14 cellular contexts compared by ENCODE assay signal in genomic region chr12:45713108-45713507, GRCh38. TPM values are rescaled to one million over a fixed set of nuclear protein-coding genes. Genes with fewer than 3 reads are reported as not detected.
DNase-seq lines count a peak whose midpoint lies in the region; FAIRE-seq and TF ChIP-seq lines count a peak whose summit lies in the region.
"Had no signal": no experiment of that assay in that cellular context is flagged by ENCODE, and none has a peak within 500 bp of the region (broad histone marks: within the 10 kb centered on the region; RNA-seq: fewer than 3 reads in every experiment).

No MANE protein-coding gene starts in this region.

- no peaks in the 10 kb centered on the region for H3K79me2 ChIP-seq in keratinocyte (ENCODE audit: control insufficient read depth, insufficient read depth, low read length)

- peaks cover 10% of the 10 kb centered on the region for H3K4me1 ChIP-seq in keratinocyte (ENCODE audit: control insufficient read depth, extremely low read depth, insufficient read depth, low read length)
- H3K4me1 ChIP-seq: A549 had no signal

- no peak overlapping the region for H3K4me3 ChIP-seq in epithelial cell of esophagus (ENCODE audit: low read length)
- no peak overlapping the region for H3K4me3 ChIP-seq in keratinocyte (ENCODE audit: control insufficient read depth in 2 of 3, extremely low read depth in 1 of 3, insufficient read depth in 2 of 3, low read depth in 1 of 3, low read length in 3 of 3)
- H3K4me3 ChIP-seq: A549 had no signal

- FAIRE-seq in keratinocyte (lab: Jason Lieb, UNC) (peak; percentile 17), urothelium cell line (lab: Jason Lieb, UNC) (no peak), GM19239 (lab: Jason Lieb, UNC) (no peak)
- FAIRE-seq: A549 had no signal

- H3K9ac ChIP-seq in keratinocyte (ENCODE audit: control insufficient read depth, extremely low read depth, insufficient read depth, low read length) = no peak overlapping the region

- H3K27ac ChIP-seq in keratinocyte (ENCODE audit: control insufficient read depth, insufficient read depth, low read length) = no peak overlapping the region
- H3K27ac ChIP-seq: A549 had no signal

- H3K36me3 ChIP-seq in keratinocyte (ENCODE audit: control insufficient read depth in 2 of 2, extremely low read depth in 1 of 2, insufficient read depth in 2 of 2, low read length in 2 of 2) = no peaks in the 10 kb centered on the region

- H3K9me3 ChIP-seq in keratinocyte (ENCODE audit: control insufficient read depth, low read depth, low read length) = no peaks in the 10 kb centered on the region
- H3K9me3 ChIP-seq: A549 had no signal

- no peak for TF ChIP-seq CTCF in epithelial cell of esophagus (IDR thresholded peaks at IDR 0.05; ENCODE audit: insufficient read depth, low read depth, low read length, missing control alignments)
- no peak for TF ChIP-seq CTCF in keratinocyte (optimal IDR thresholded peaks at IDR 0.05 in 1 of 3, IDR thresholded peaks at IDR 0.05 in 1 of 3, conservative IDR thresholded peaks at IDR 0.05 in 1 of 3; ENCODE audit: extremely low read depth in 1 of 3, insufficient read depth in 2 of 3, low read length in 3 of 3)

- peak overlapping the region; percentile 10 for H2AFZ ChIP-seq in keratinocyte (ENCODE audit: control insufficient read depth, low read length)

- no peaks in the 10 kb centered on the region for H3K27me3 ChIP-seq in keratinocyte (ENCODE audit: control insufficient read depth, extremely low read depth, insufficient read depth, low read length)

- H4K20me1 ChIP-seq in keratinocyte (ENCODE audit: control insufficient read depth, extremely low read depth, insufficient read depth, low read length) = no peaks in the 10 kb centered on the region

- dilution Hi-C loops in keratinocyte (cut with MboI; ENCODE audit: extremely low pct_ligation_motif_present, low sequenced_read_pairs) = no loop called here

- H3K9me1 ChIP-seq in keratinocyte (ENCODE audit: control insufficient read depth, extremely low read depth, insufficient read depth, low read length) = no peaks in the 10 kb centered on the region

- peak overlapping the region; percentile 44 for H3K4me2 ChIP-seq in keratinocyte (ENCODE audit: control insufficient read depth, extremely low read depth, insufficient read depth, low read depth, low read length)
- H3K4me2 ChIP-seq: A549 had no signal

- DNase-seq in EL (peak; percentile 17), M059J (ENCODE audit: low read depth) (peak; percentile 14), epithelial cell of esophagus (ENCODE audit: low read depth) (peak; percentile 36), keratinocyte (ENCODE audit: low read depth, low spot score) (no peak), NCI-H1092 (lab: John Stamatoyannopoulos, UW) (no peak), urothelium cell line (ENCODE audit: low spot score) (no peak), GM19239 (ENCODE audit: insufficient read length, low spot score) (no peak)
- DNase-seq: DMS79, GF-D8, NCI-H187 treated with DMSO at 0.1 percent for 48 hours, NCI-H2171, NCI-H774, SHP77 had no signal

RNA-seq across cellular contexts. Expression of gene ARID2, which starts 16.4 kb away (rescaled TPM):
- 8.7 and 11.0 TPM in 2 replicates for total RNA-seq in M059J (2014; rRNA removed; shearing (Covaris generic))
- 12.6 to 16.3 TPM (median 15.1 TPM) in 3 replicates for polyA plus RNA-seq in keratinocyte
- 7.5 TPM for polyA plus RNA-seq in keratinocyte (2011; ENCODE audit: low read depth)
- polyA plus RNA-seq in keratinocyte (2011; cell fraction: cytosol; rRNA removed) = 4.7 and 11.1 TPM in 2 replicates
- polyA plus RNA-seq in keratinocyte (2011; cell fraction: nucleus; rRNA removed) = 23.6 and 24.8 TPM in 2 replicates
- polyA plus RNA-seq in keratinocyte (2012; ENCODE audit: low replicate concordance) = 8.1 and 8.3 TPM in 2 replicates
- 18.9 to 76.7 TPM (median 48.9 TPM) in 3 replicates for polyA minus RNA-seq in keratinocyte
- polyA minus RNA-seq in keratinocyte (2011; cell fraction: cytosol; rRNA and poly(A)+ RNA removed) = 13.4 TPM
- polyA minus RNA-seq in keratinocyte (2011; cell fraction: nucleus; rRNA and poly(A)+ RNA removed) = 50.5 and 92.6 TPM in 2 replicates

Comparison
In these comparisons a context has a peak if more than half of its experiments do, and no peak if none do; other contexts are left out.
1. DNase-seq: peak in EL (single experiment), M059J (single experiment) and epithelial cell of esophagus (single experiment); none in keratinocyte (single experiment), NCI-H1092 (single experiment), urothelium cell line (single experiment) and GM19239 (single experiment).